ENCODE assay signal across 25 cellular contexts in the genomic region with DNA sequence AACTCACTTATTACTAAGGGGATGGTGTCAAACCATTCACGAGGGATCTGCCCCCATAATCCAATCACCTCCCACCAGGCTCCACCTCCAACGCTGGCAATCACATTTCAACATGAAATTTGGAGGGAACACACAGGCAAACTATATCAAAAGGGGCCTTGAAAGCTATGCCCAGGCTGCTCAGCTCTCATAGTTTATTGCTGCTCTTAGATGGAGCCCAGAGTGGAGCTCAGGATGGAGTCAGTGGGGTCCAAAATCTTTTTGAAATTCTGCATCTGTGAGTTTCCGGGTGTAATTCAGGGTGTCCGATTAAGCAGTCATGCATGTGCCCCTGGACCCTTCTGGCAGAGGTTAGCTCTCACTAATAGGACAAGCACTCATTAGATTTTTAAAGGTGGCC.
"Had no signal": no experiment of that assay in that cellular context is flagged by ENCODE, and none has a peak within 500 bp of the region (broad histone marks: within the 10 kb centered on the region; RNA-seq: fewer than 3 reads in every experiment).

No MANE protein-coding gene starts in this region.

- H3K27ac ChIP-seq: dorsolateral prefrontal cortex, heart left ventricle, hepatocyte, left lung, neutrophil, parathyroid adenoma, thyroid gland had no signal

- H3K4me1 Mint-ChIP-seq: stimulated activated effector memory CD8-positive, alpha-beta T cell treated with anti-CD3 and anti-CD28 coated beads, Interleukin-12 subunit alpha, Interleukin-12 subunit beta, amount 100 ng/mL, for 72 hours had no signal

- H3K36me3 Mint-ChIP-seq: mesothelial cell of epicardium; naive B cell; natural killer cell treated with Interleukin-12 subunit alpha and Interleukin-12 subunit beta and Interleukin-15 and Interleukin-18, amount 100 ng/mL, for 72 hours; stimulated activated effector memory CD8-positive, alpha-beta T cell treated with anti-CD3 and anti-CD28 coated beads, Interleukin-12 subunit alpha, Interleukin-12 subunit beta, amount 100 ng/mL, for 72 hours had no signal

- H3K27me3 ChIP-seq: dorsolateral prefrontal cortex, gastrocnemius medialis, heart left ventricle, hepatocyte, left lung, neutrophil, stomach, thyroid gland had no signal

- H3K4me3 Mint-ChIP-seq: mesothelial cell of epicardium; naive B cell; natural killer cell treated with Interleukin-12 subunit alpha and Interleukin-12 subunit beta and Interleukin-15 and Interleukin-18, amount 100 ng/mL, for 72 hours; neural crest cell; stimulated activated effector memory CD8-positive, alpha-beta T cell treated with anti-CD3 and anti-CD28 coated beads, Interleukin-12 subunit alpha, Interleukin-12 subunit beta, amount 100 ng/mL, for 72 hours had no signal

- H3K9me3 Mint-ChIP-seq: mesothelial cell of epicardium; naive B cell; natural killer cell treated with Interleukin-12 subunit alpha and Interleukin-12 subunit beta and Interleukin-15 and Interleukin-18, amount 100 ng/mL, for 72 hours; stimulated activated effector memory CD8-positive, alpha-beta T cell treated with anti-CD3 and anti-CD28 coated beads, Interleukin-12 subunit alpha, Interleukin-12 subunit beta, amount 100 ng/mL, for 72 hours had no signal

- H3K36me3 ChIP-seq: gastrocnemius medialis, heart left ventricle, left lung, neutrophil, stomach, thyroid gland had no signal

- H3K9me3 ChIP-seq: gastrocnemius medialis, heart left ventricle, left lung, mucosa of descending colon, neutrophil, stomach, thyroid gland had no signal

- H3K4me1 ChIP-seq: left lung had no signal

- H3K4me3 ChIP-seq: dorsolateral prefrontal cortex, gastrocnemius medialis, heart left ventricle, hepatocyte, left lung, mucosa of descending colon, stomach, thyroid gland had no signal

- DNase-seq: effector CD4-positive, alpha-beta T cell; foreskin fibroblast; heart left ventricle; left cardiac atrium; mesenchymal stem cell; mucosa of descending colon; naive B cell; stimulated activated CD4-positive, alpha-beta T cell treated with anti-CD3 and anti-CD28 coated beads, Interleukin-2, amount 100 ng/mL, for 24 hours; stimulated activated CD4-positive, alpha-beta T cell treated with anti-CD3 and anti-CD28 coated beads, Interleukin-4, amount 100 ng/mL, for 24 hours; stimulated activated naive CD4-positive, alpha-beta T cell treated with Interleukin-2 at 50 U/mL for 16 hours; stomach; thyroid gland; trophoblast cell had no signal

- ATAC-seq: gastrocnemius medialis; heart left ventricle; left cardiac atrium; left lung; mucosa of descending colon; natural killer cell treated with Interleukin-12 subunit alpha and Interleukin-12 subunit beta and Interleukin-15 and Interleukin-18, amount 100 ng/mL, for 72 hours; sciatic nerve; stimulated activated effector memory CD8-positive, alpha-beta T cell treated with anti-CD3 and anti-CD28 coated beads, Interleukin-12 subunit alpha, Interleukin-12 subunit beta, amount 100 ng/mL, for 72 hours had no signal

- H3K27ac Mint-ChIP-seq: mesothelial cell of epicardium; naive B cell; natural killer cell treated with Interleukin-12 subunit alpha and Interleukin-12 subunit beta and Interleukin-15 and Interleukin-18, amount 100 ng/mL, for 72 hours; progenitor cell of endocrine pancreas; stimulated activated effector memory CD8-positive, alpha-beta T cell treated with anti-CD3 and anti-CD28 coated beads, Interleukin-12 subunit alpha, Interleukin-12 subunit beta, amount 100 ng/mL, for 72 hours had no signal
